Comparison of ENCODE assay signal across 1 cellular context in the genomic region with DNA sequence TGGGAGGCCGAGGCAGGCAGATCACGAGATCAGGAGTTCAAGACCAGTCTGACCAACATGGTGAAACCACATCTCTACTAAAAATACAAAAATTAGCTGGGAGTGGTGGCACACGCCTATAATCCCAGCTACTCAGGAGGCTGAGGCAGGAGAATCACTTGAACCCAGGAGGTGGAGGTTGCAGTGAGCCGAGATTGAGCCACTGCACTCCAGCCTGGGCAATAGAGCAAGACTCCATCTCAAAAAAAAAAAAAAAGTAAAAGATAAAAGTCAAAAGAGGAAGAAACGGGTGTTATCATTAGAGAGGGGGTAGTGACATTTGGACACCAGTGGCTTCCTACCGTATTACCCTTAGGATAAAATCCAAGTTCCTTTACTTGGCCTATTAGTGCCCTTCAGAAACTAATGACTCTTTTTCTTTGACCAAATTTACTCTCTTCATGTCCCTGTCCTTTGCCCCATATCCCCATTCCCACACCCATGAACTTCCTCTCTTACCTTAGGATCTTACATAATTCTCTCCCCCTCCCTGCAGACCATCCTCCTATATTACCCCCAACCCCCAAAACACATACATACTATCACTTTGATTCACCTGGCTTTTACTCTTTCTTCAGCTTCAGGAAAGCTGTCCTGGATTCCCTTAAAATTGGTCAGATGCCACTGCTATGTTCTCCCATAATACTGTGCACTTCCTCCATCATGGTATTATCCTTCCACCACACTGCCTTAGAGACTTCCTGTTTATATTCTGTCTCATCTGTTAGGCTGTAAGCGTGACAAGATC.
TF ChIP-seq lines count a peak whose summit lies in the region.
"Not testable (repeated sequence)": the region's sequence is repeated elsewhere in the genome, so short reads cannot be mapped to it uniquely, and the experiment has no call there.

No MANE protein-coding gene starts in this region.

TF ChIP-seq in K562, 482 proteins besides CTCF, POLR2A, EP300 and RAD21 (continued from another document):
- TF ChIP-seq TAF9B (IDR thresholded peaks at IDR 0.05; ENCODE audit: partially characterized antibody) (peak; percentile 39), NKRF (IDR thresholded peaks at IDR 0.05; ENCODE audit: borderline replicate concordance) (peak; percentile 53; the same call in 1 of the 2 replicates), ZBTB17 (CRISPR knock-in tag; IDR thresholded peaks at IDR 0.05) (0 out of 2 replicates have a peak, but pooled peaks have one; percentile 51), ETV6 (IDR thresholded peaks at IDR 0.05; ENCODE audit: borderline replicate concordance in 1 of 2, low read depth in 2 of 2, low read length in 1 of 2) (peak in 1 of 2 experiments; percentile 61; a peak in 2 of 4 replicates), KLF6 (CRISPR knock-in tag; IDR thresholded peaks at IDR 0.05; ENCODE audit: borderline replicate concordance) (peak; percentile 44; the same call in 1 of the 2 replicates), CHD7 (IDR thresholded peaks at IDR 0.05; ENCODE audit: low read depth, low read length) (peak; percentile 84), ZNF121 (CRISPR knock-in tag; conservative IDR thresholded peaks at IDR 0.05) (peak; percentile 79), NCOR1 (IDR thresholded peaks at IDR 0.05) (peak; percentile 32; the same call in 1 of the 2 replicates), TEAD4 (IDR thresholded peaks at IDR 0.05; ENCODE audit: low read length) (0 out of 2 replicates have a peak, but pooled peaks have one; percentile 2), GABPA (tag; conservative IDR thresholded peaks at IDR 0.05; ENCODE audit: low read depth) (0 out of 2 replicates have a peak, but pooled peaks have one; percentile 52), SMAD4 (CRISPR knock-in tag; conservative IDR thresholded peaks at IDR 0.05) (0 out of 2 replicates have a peak, but pooled peaks have one; percentile 14), SPI1 (IDR thresholded peaks at IDR 0.05; ENCODE audit: borderline replicate concordance, low read depth, low read length) (peak; percentile 89), AFF1 (IDR thresholded peaks at IDR 0.05; ENCODE audit: low read depth in 1 of 2, partially characterized antibody in 2 of 2) (peak in 1 of 2 experiments; percentile 43), BCOR (IDR thresholded peaks at IDR 0.05) (peak; percentile 87)
- not testable (repeated sequence) for TF ChIP-seq ETV6, TEAD4 (CRISPR knock-in tag; IDR thresholded peaks at IDR 0.05; ENCODE audit: borderline replicate concordance)
- TF ChIP-seq, protein P1, sequence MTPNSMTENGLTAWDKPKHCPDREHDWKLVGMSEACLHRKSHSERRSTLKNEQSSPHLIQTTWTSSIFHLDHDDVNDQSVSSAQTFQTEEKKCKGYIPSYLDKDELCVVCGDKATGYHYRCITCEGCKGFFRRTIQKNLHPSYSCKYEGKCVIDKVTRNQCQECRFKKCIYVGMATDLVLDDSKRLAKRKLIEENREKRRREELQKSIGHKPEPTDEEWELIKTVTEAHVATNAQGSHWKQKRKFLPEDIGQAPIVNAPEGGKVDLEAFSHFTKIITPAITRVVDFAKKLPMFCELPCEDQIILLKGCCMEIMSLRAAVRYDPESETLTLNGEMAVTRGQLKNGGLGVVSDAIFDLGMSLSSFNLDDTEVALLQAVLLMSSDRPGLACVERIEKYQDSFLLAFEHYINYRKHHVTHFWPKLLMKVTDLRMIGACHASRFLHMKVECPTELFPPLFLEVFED (CRISPR knock-in tag; conservative IDR thresholded peaks at IDR 0.05), result peak; percentile 69; the same call in 1 of the 2 replicates
- TF ChIP-seq, protein P2, sequence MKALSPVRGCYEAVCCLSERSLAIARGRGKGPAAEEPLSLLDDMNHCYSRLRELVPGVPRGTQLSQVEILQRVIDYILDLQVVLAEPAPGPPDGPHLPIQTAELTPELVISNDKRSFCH (CRISPR knock-in tag; IDR thresholded peaks at IDR 0.05), result not testable (repeated sequence)
- TF ChIP-seq, protein P2 (tag; IDR thresholded peaks at IDR 0.05), result peak; percentile 12; the same call in 1 of the 2 replicates
- TF ChIP-seq, protein P3, sequence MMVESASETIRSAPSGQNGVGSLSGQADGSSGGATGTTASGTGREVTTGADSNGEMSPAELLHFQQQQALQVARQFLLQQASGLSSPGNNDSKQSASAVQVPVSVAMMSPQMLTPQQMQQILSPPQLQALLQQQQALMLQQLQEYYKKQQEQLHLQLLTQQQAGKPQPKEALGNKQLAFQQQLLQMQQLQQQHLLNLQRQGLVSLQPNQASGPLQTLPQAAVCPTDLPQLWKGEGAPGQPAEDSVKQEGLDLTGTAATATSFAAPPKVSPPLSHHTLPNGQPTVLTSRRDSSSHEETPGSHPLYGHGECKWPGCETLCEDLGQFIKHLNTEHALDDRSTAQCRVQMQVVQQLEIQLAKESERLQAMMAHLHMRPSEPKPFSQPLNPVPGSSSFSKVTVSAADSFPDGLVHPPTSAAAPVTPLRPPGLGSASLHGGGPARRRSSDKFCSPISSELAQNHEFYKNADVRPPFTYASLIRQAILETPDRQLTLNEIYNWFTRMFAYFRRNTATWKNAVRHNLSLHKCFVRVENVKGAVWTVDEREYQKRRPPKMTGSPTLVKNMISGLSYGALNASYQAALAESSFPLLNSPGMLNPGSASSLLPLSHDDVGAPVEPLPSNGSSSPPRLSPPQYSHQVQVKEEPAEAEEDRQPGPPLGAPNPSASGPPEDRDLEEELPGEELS (CRISPR knock-in tag; IDR thresholded peaks at IDR 0.05; ENCODE audit: borderline replicate concordance), result 0 out of 2 replicates have a peak, but pooled peaks have one; percentile 29
TF ChIP-seq in K562: peak in this region for 44; not testable (repeated sequence) for 438.
